11 cellular contexts compared by ENCODE assay signal in the genomic region with DNA sequence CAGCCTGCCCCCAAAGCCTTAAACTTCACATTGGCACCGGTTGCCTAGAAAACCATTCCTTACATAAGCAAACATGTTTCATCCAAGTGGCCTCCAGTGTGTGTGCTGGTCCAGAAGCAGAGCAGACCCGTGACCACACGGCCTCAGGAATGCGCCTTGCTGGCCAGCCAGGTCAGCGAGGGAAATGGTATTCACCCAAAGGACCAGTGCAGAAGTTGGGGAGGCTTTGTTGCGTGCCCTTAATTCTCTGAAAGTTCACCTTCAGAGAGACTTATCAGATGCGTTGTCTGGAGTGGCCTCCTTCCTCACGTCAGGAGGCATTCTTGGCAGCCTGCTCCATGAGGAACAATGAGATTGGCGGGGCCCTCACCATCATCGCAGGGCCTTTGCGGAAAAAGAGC. TPM values are rescaled to one million over a fixed set of nuclear protein-coding genes. Genes with fewer than 3 reads are reported as not detected.
DNase-seq lines count a peak whose midpoint lies in the region; ATAC-seq and TF ChIP-seq lines count a peak whose summit lies in the region.
"Had no signal": no experiment of that assay in that cellular context is flagged by ENCODE, and none has a peak within 500 bp of the region (broad histone marks: within the 10 kb centered on the region; RNA-seq: fewer than 3 reads in every experiment).

No MANE protein-coding gene starts in this region.

- H3K9me3 Mint-ChIP-seq in IgD-negative memory B cell = no peaks in the 10 kb centered on the region
- H3K9me3 Mint-ChIP-seq in activated naive CD4-positive, alpha-beta T cell treated with anti-CD3 and anti-CD28 coated beads, Interleukin-2, amount 10 ng/mL, durations not matched to agents 7 days and 5 days = no peaks in the 10 kb centered on the region

- no peak for TF ChIP-seq CTCF in left lung (IDR thresholded peaks at IDR 0.05)

- H3K36me3 ChIP-seq in left lung (no peaks in the 10 kb centered on the region), stomach smooth muscle (ENCODE audit: control insufficient read depth in 2 of 2, insufficient read depth in 2 of 2, low read length in 2 of 2) (peaks cover 4 to 16% of the 10 kb centered on the region in 2 donors)

- CTCF ChIA-PET in activated naive CD4-positive, alpha-beta T cell treated with anti-CD3 and anti-CD28 coated beads, Interleukin-2, amount 10 ng/mL, durations not matched to agents 7 days and 5 days (lab: Charles Lee) = no interaction called here

- H3K9me3 ChIP-seq in left lung = no peaks in the 10 kb centered on the region
- no peaks in the 10 kb centered on the region for H3K9me3 ChIP-seq in stomach smooth muscle (ENCODE audit: control insufficient read depth in 2 of 2, low read length in 2 of 2)

- H3K27ac ChIP-seq in cingulate gyrus (ENCODE audit: low read depth, low read length) (peak overlapping the region; percentile 41), left lung (peak overlapping the region; percentile 77 to 79), stomach smooth muscle (ENCODE audit: low read length) (peak overlapping the region; percentile 89)

- H3K36me3 Mint-ChIP-seq in IgD-negative memory B cell = no peaks in the 10 kb centered on the region
- peaks cover 1% of the 10 kb centered on the region for H3K36me3 Mint-ChIP-seq in activated naive CD4-positive, alpha-beta T cell treated with anti-CD3 and anti-CD28 coated beads, Interleukin-2, amount 10 ng/mL, durations not matched to agents 7 days and 5 days

- peak overlapping the region; percentile 89 to 96 (median 90) for H3K27ac Mint-ChIP-seq in IgD-negative memory B cell
- no peak overlapping the region for H3K27ac Mint-ChIP-seq in activated naive CD4-positive, alpha-beta T cell treated with anti-CD3 and anti-CD28 coated beads, Interleukin-2, amount 10 ng/mL, durations not matched to agents 7 days and 5 days

- H3K27me3 Mint-ChIP-seq in IgD-negative memory B cell = no peaks in the 10 kb centered on the region
- peaks cover 5% of the 10 kb centered on the region for H3K27me3 Mint-ChIP-seq in activated naive CD4-positive, alpha-beta T cell treated with anti-CD3 and anti-CD28 coated beads, Interleukin-2, amount 10 ng/mL, durations not matched to agents 7 days and 5 days

- ATAC-seq in left lung = peak; percentile 27

- H3K4me3 Mint-ChIP-seq in IgD-negative memory B cell = peak overlapping the region in 1 of 4 donors; percentile 5
- H3K4me3 Mint-ChIP-seq in activated naive CD4-positive, alpha-beta T cell treated with anti-CD3 and anti-CD28 coated beads, Interleukin-2, amount 10 ng/mL, durations not matched to agents 7 days and 5 days = no peak overlapping the region

- H3K4me3 ChIP-seq in left lung (no peak overlapping the region), stomach smooth muscle (ENCODE audit: low read length in 2 of 2) (peak overlapping the region; percentile 3 to 57)

- H3K4me1 ChIP-seq in left lung (peaks cover 39 to 66% of the 10 kb centered on the region in 2 donors), stomach smooth muscle (ENCODE audit: control insufficient read depth, insufficient read depth, low read length) (peaks cover 87% of the 10 kb centered on the region)

- peak overlapping the region in 1 of 2 donors; percentile 71 for H3K9ac ChIP-seq in stomach smooth muscle (ENCODE audit: low read length in 2 of 2)

- H3K27me3 ChIP-seq in left lung = no peaks in the 10 kb centered on the region
- no peaks in the 10 kb centered on the region for H3K27me3 ChIP-seq in stomach smooth muscle (ENCODE audit: control insufficient read depth in 1 of 2, insufficient read depth in 2 of 2, low read length in 2 of 2)

- peaks cover 20 to 45% (median 21%) of the 10 kb centered on the region in 3 donors for H3K4me1 Mint-ChIP-seq in IgD-negative memory B cell
- peaks cover 26% of the 10 kb centered on the region for H3K4me1 Mint-ChIP-seq in activated naive CD4-positive, alpha-beta T cell treated with anti-CD3 and anti-CD28 coated beads, Interleukin-2, amount 10 ng/mL, durations not matched to agents 7 days and 5 days

- DNase-seq in left lung (no peak), D341Med (ENCODE audit: low spot score) (no peak), NCI-H446 treated with DMSO at 0.1 percent for 48 hours (lab: John Stamatoyannopoulos, UW) (no peak), iPS-NIHi7 (ENCODE audit: extremely low spot score) (no peak)
- no peak for DNase-seq in activated naive CD4-positive, alpha-beta T cell treated with anti-CD3 and anti-CD28 coated beads, Interleukin-2, amount 10 ng/mL, durations not matched to agents 7 days and 5 days
- DNase-seq: activated naive CD4-positive, alpha-beta T cell treated with Interleukin-2 at 50 U/mL for 16 hours; Calu3; NCI-H1417 treated with DMSO at 0.1 percent for 48 hours had no signal

- intact Hi-C loops in left lung (cut with DNase I) = no loop called here

RNA-seq across cellular contexts. Expression of a gene that starts 25.9 kb away (rescaled TPM):
- 0.55 TPM for polyA plus RNA-seq in IgD-negative memory B cell
- 100 to 1,000 TPM in 1 of 2 donors, 10 to 100 TPM in 1; 75.7 to 122 TPM for total RNA-seq in left lung

Comparison
In these comparisons a context has a peak if more than half of its experiments do, and no peak if none do; other contexts are left out.
1. H3K4me3 ChIP-seq: peak in stomach smooth muscle (2 of 2); none in left lung (0 of 2).
2. Peak in every context shown above with its lines, with median percentiles within 50 percentile points of each other: H3K27ac ChIP-seq.